31 cellular contexts compared by ENCODE assay signal in genomic region chr4:83153312-83153915, GRCh38. TPM values are rescaled to one million over a fixed set of nuclear protein-coding genes. Genes with fewer than 3 reads are reported as not detected.
DNase-seq lines count a peak whose midpoint lies in the region; ATAC-seq, FAIRE-seq and TF ChIP-seq lines count a peak whose summit lies in the region.
"Had no signal": no experiment of that assay in that cellular context is flagged by ENCODE, and none has a peak within 500 bp of the region (broad histone marks: within the 10 kb centered on the region; RNA-seq: fewer than 3 reads in every experiment).

No MANE protein-coding gene starts in this region.

- TF ChIP-seq CTCF in Panc1 (IDR thresholded peaks at IDR 0.05) (no peak), HepG2 (CRISPR knock-in tag; IDR thresholded peaks at IDR 0.05) (no peak), mesothelial cell of epicardium (IDR thresholded peaks at IDR 0.05; ENCODE audit: unreplicated experiment) (no peak), MCF 10A (IDR thresholded peaks at IDR 0.05; ENCODE audit: unreplicated experiment) (no peak)

- no peaks in the 10 kb centered on the region for H3K36me3 Mint-ChIP-seq in stimulated activated naive CD8-positive, alpha-beta T cell treated with anti-CD3 and anti-CD28 coated beads, Interleukin-15, Interleukin-2, amounts not matched to agents 100 ng/mL and 50 ng/mL, for 24 hours (ENCODE audit: low read depth)
- H3K36me3 Mint-ChIP-seq in mesothelial cell of epicardium (no peaks in the 10 kb centered on the region), MCF 10A (ENCODE audit: insufficient read depth, unreplicated experiment) (no peaks in the 10 kb centered on the region)
- H3K36me3 Mint-ChIP-seq: IgD-negative memory B cell had no signal

- POLR2A ChIA-PET in Panc1 (lab: Charles Lee) = no interaction called here
- POLR2A ChIA-PET in HepG2 (lab: Yijun Ruan, JAX) = no interaction called here
- POLR2A ChIA-PET in MCF 10A (lab: Yijun Ruan, JAX) = no interaction called here

- H3K27me3 ChIP-seq in Panc1 (ENCODE audit: control insufficient read depth, insufficient read depth, low read length) (no peaks in the 10 kb centered on the region), HepG2 (ENCODE audit: control insufficient read depth in 1 of 2, insufficient read depth in 2 of 2, low read length in 2 of 2) (no peaks in the 10 kb centered on the region; a peak in 1 of 5 replicates), aorta (ENCODE audit: control insufficient read depth in 1 of 2, insufficient read depth in 2 of 2, low read length in 1 of 2) (no peaks in the 10 kb centered on the region)
- H3K27me3 ChIP-seq: testis, uterus had no signal

- no peak for TF ChIP-seq EP300 in HepG2 (IDR thresholded peaks at IDR 0.05; ENCODE audit: low read depth in 2 of 2, low read length in 2 of 2)
- TF ChIP-seq EP300 in HepG2 (CRISPR knock-in tag; IDR thresholded peaks at IDR 0.05; ENCODE audit: borderline replicate concordance) = no peak

- H3K4me3 ChIP-seq in Panc1 (ENCODE audit: low read depth in 2 of 2, low read length in 2 of 2) (no peak overlapping the region), HepG2 (replicated peaks in 1 of 3; ENCODE audit: insufficient read depth in 1 of 3, low read depth in 2 of 3, low read length in 3 of 3) (no peak overlapping the region), aorta (ENCODE audit: low read length in 2 of 2) (no peak overlapping the region)
- H3K4me3 ChIP-seq: lung, testis, uterus had no signal

- H3K27me3 Mint-ChIP-seq in stimulated activated naive CD8-positive, alpha-beta T cell treated with anti-CD3 and anti-CD28 coated beads, Interleukin-15, Interleukin-2, amounts not matched to agents 100 ng/mL and 50 ng/mL, for 24 hours = no peaks in the 10 kb centered on the region
- no peaks in the 10 kb centered on the region for H3K27me3 Mint-ChIP-seq in stimulated activated naive CD8-positive, alpha-beta T cell treated with anti-CD3 and anti-CD28 coated beads, Interleukin-15, amount 100 ng/mL, for 72 hours
- no peaks in the 10 kb centered on the region for H3K27me3 Mint-ChIP-seq in mesothelial cell of epicardium (ENCODE audit: low read depth)
- no peaks in the 10 kb centered on the region for H3K27me3 Mint-ChIP-seq in MCF 10A (ENCODE audit: insufficient read depth, unreplicated experiment)
- H3K27me3 Mint-ChIP-seq: activated CD8-positive, alpha-beta T cell treated with anti-CD3 and anti-CD28 coated beads for 36 hours had no signal

- BruUV-seq in Panc1 (replicated peaks; lab: Mats Ljungman, UMichigan) (no TSS peak), HepG2 (replicated peaks; lab: Mats Ljungman, UMichigan) (no TSS peak), MCF 10A (replicated peaks; lab: Mats Ljungman, UMichigan) (no TSS peak)

- H3K9me3 ChIP-seq in Panc1 (ENCODE audit: control insufficient read depth, insufficient read depth, low read depth, low read length) = 0 out of 2 replicates have a peak, but pooled peaks cover 4% of the 10 kb centered on the region
- peaks cover 9% of the 10 kb centered on the region; the same call in 1 of the 2 replicates for H3K9me3 ChIP-seq in HepG2 (ENCODE audit: low read length)
- H3K9me3 ChIP-seq in aorta (ENCODE audit: control insufficient read depth, low read length) = peaks cover 2% of the 10 kb centered on the region
- H3K9me3 ChIP-seq: testis, uterus had no signal

- no peak for ATAC-seq in stimulated activated naive CD8-positive, alpha-beta T cell treated with anti-CD3 and anti-CD28 coated beads, Interleukin-15, amount 100 ng/mL, for 72 hours
- ATAC-seq in Panc1 (no peak), HepG2 (no peak), aorta (ENCODE audit: low FRiP score) (no peak)
- ATAC-seq: activated CD8-positive, alpha-beta T cell treated with anti-CD3 and anti-CD28 coated beads for 36 hours; activated naive CD4-positive, alpha-beta T cell treated with anti-CD3 and anti-CD28 coated beads, Interleukin-2, amount 50 U/mL, for 72 hours; activated T-helper 17 cell treated with anti-CD3 and anti-CD28 coated beads, Interleukin-2, amount 50 U/mL, for 72 hours had no signal

- no peak for TF ChIP-seq RAD21 in HepG2 (CRISPR knock-in tag; IDR thresholded peaks at IDR 0.05)

- H3K4me2 ChIP-seq in HepG2 (ENCODE audit: low read depth, low read length) = no peak overlapping the region

- intact Hi-C loops in Panc1 (cut with micrococcal nuclease; ENCODE audit: unreplicated experiment) (no loop called here), HepG2 (cut with micrococcal nuclease; ENCODE audit: unreplicated experiment) (no loop called here), aorta (cut with DNase I) (no loop called here), MCF 10A (cut with micrococcal nuclease) (no loop called here)

- CTCF ChIA-PET in Panc1 (lab: Charles Lee) (no interaction called here), HepG2 (lab: Yijun Ruan, JAX; ENCODE audit: low intra/inter-chr PET ratio, low total read pairs) (no interaction called here), MCF 10A (lab: Yijun Ruan, JAX) (interaction anchor here (0.6 to 0.8 kb wide), 2 partner anchors 10 to 79 kb away, joined by 3 to 4 read pairs; no protein-coding TSS in a partner anchor)

- H3K9ac ChIP-seq in HepG2 (ENCODE audit: insufficient read depth, low read depth, low read length) = no peak overlapping the region

- H3K4me1 ChIP-seq in Panc1 (ENCODE audit: control insufficient read depth, insufficient read depth, low read length) (peaks cover 16% of the 10 kb centered on the region), HepG2 (ENCODE audit: insufficient read depth, low read length) (peaks cover 32% of the 10 kb centered on the region), aorta (ENCODE audit: control insufficient read depth in 1 of 2, insufficient read depth in 2 of 2, low read length in 2 of 2) (no peaks in the 10 kb centered on the region)
- H3K4me1 ChIP-seq: testis, uterus had no signal

- in situ Hi-C loops in Panc1 (cut with HindIII; ENCODE audit: low pct_unique_long_range_greater_than_20kb, low sequenced_read_pairs) (no loop called here), HepG2 (cut with HindIII; ENCODE audit: extremely low pct_ligation_motif_present, low pct_unique_long_range_greater_than_20kb) (no loop called here)

- DNase-seq in stimulated activated naive CD8-positive, alpha-beta T cell treated with anti-CD3 and anti-CD28 coated beads, Interleukin-15, amount 100 ng/mL, for 72 hours = no peak
- DNase-seq in Panc1 (ENCODE audit: low read depth, low spot score) (no peak), HepG2 (ENCODE audit: low spot score) (no peak), mesothelial cell of epicardium (ENCODE audit: low spot score in 2 of 2, unreplicated experiment in 2 of 2) (no peak), aorta (no peak), NOMO-1 treated with dmso at 0.1 percent for 144 hours (lab: John Stamatoyannopoulos, UW; ENCODE audit: unreplicated experiment) (no peak), MCF 10A (ENCODE audit: unreplicated experiment) (no peak)
- DNase-seq: activated CD8-positive, alpha-beta T cell treated with anti-CD3 and anti-CD28 coated beads for 36 hours; anterior cingulate cortex; effector CD8-positive, alpha-beta T cell; EL; HCEC 1CT; hypothalamus; NCI-H1092 treated with DMSO at 0.1 percent for 48 hours; NCI-H2029 treated with DMSO at 0.1 percent for 48 hours; NCI-H526; nephron progenitor cell; NK-92 treated with Interleukin-12 subunit alpha and Interleukin-12 subunit beta, amount 100 ng/mL, for 24 hours; SHP77; stimulated activated naive CD4-positive, alpha-beta T cell treated with Interleukin-2 at 50 U/mL for 16 hours; testis; uterus had no signal

- H3K36me3 ChIP-seq in Panc1 (ENCODE audit: control insufficient read depth, insufficient read depth, low read length) = no peaks in the 10 kb centered on the region
- no peaks in the 10 kb centered on the region for H3K36me3 ChIP-seq in HepG2 (replicated peaks in 1 of 2; ENCODE audit: control insufficient read depth in 1 of 2, insufficient read depth in 2 of 2, low read length in 2 of 2)
- no peaks in the 10 kb centered on the region for H3K36me3 ChIP-seq in aorta (ENCODE audit: control insufficient read depth in 1 of 2, insufficient read depth in 2 of 2, low read length in 1 of 2)
- H3K36me3 ChIP-seq: uterus had no signal

- no peak for TF ChIP-seq POLR2A in HepG2 (IDR thresholded peaks at IDR 0.05; ENCODE audit: insufficient read depth in 1 of 2, low read depth in 2 of 2, low read length in 2 of 2)

- H3K79me2 ChIP-seq in HepG2 (ENCODE audit: insufficient read depth, low read length) = no peaks in the 10 kb centered on the region

- peak overlapping the region; percentile 47 for H3K27ac Mint-ChIP-seq in stimulated activated naive CD8-positive, alpha-beta T cell treated with anti-CD3 and anti-CD28 coated beads, Interleukin-15, Interleukin-2, amounts not matched to agents 100 ng/mL and 50 ng/mL, for 24 hours
- H3K27ac Mint-ChIP-seq in stimulated activated naive CD8-positive, alpha-beta T cell treated with anti-CD3 and anti-CD28 coated beads, Interleukin-15, amount 100 ng/mL, for 72 hours = peak overlapping the region in 1 of 2 donors; percentile 35
- H3K27ac Mint-ChIP-seq in mesothelial cell of epicardium = no peak overlapping the region
- no peak overlapping the region for H3K27ac Mint-ChIP-seq in MCF 10A (ENCODE audit: low read depth, unreplicated experiment)
- H3K27ac Mint-ChIP-seq: activated CD8-positive, alpha-beta T cell treated with anti-CD3 and anti-CD28 coated beads for 36 hours; activated T-helper 17 cell treated with anti-CD3 and anti-CD28 coated beads, Interleukin-2, amount 50 U/mL, for 72 hours; nephron progenitor cell had no signal

- 58% methylated on average over 5 of the region's 5 CpGs for WGBS in HepG2 (ENCODE audit: low lambda C conversion rate)
- 73 to 78% methylated on average over 5 of the region's 5 CpGs for WGBS in aorta, 2 donors

- peak overlapping the region; percentile 14 for H3K4me3 Mint-ChIP-seq in stimulated activated naive CD8-positive, alpha-beta T cell treated with anti-CD3 and anti-CD28 coated beads, Interleukin-15, Interleukin-2, amounts not matched to agents 100 ng/mL and 50 ng/mL, for 24 hours
- no peak overlapping the region for H3K4me3 Mint-ChIP-seq in stimulated activated naive CD8-positive, alpha-beta T cell treated with anti-CD3 and anti-CD28 coated beads, Interleukin-15, amount 100 ng/mL, for 72 hours
- H3K4me3 Mint-ChIP-seq in mesothelial cell of epicardium = no peak overlapping the region
- no peak overlapping the region for H3K4me3 Mint-ChIP-seq in MCF 10A (ENCODE audit: unreplicated experiment)
- H3K4me3 Mint-ChIP-seq: activated CD8-positive, alpha-beta T cell treated with anti-CD3 and anti-CD28 coated beads for 36 hours; activated T-helper 17 cell treated with anti-CD3 and anti-CD28 coated beads, Interleukin-2, amount 50 U/mL, for 72 hours; nephron progenitor cell had no signal

- peaks cover 44% of the 10 kb centered on the region for H3K4me1 Mint-ChIP-seq in stimulated activated naive CD8-positive, alpha-beta T cell treated with anti-CD3 and anti-CD28 coated beads, Interleukin-15, Interleukin-2, amounts not matched to agents 100 ng/mL and 50 ng/mL, for 24 hours (ENCODE audit: low read depth)
- peaks cover 40% of the 10 kb centered on the region for H3K4me1 Mint-ChIP-seq in stimulated activated naive CD8-positive, alpha-beta T cell treated with anti-CD3 and anti-CD28 coated beads, Interleukin-15, amount 100 ng/mL, for 72 hours
- H3K4me1 Mint-ChIP-seq in mesothelial cell of epicardium = peaks cover 3% of the 10 kb centered on the region
- peaks cover 10% of the 10 kb centered on the region for H3K4me1 Mint-ChIP-seq in MCF 10A (ENCODE audit: insufficient read depth, unreplicated experiment)
- H3K4me1 Mint-ChIP-seq: nephron progenitor cell had no signal

- H3K9me3 Mint-ChIP-seq in stimulated activated naive CD8-positive, alpha-beta T cell treated with anti-CD3 and anti-CD28 coated beads, Interleukin-15, Interleukin-2, amounts not matched to agents 100 ng/mL and 50 ng/mL, for 24 hours = peaks cover 9% of the 10 kb centered on the region
- H3K9me3 Mint-ChIP-seq in stimulated activated naive CD8-positive, alpha-beta T cell treated with anti-CD3 and anti-CD28 coated beads, Interleukin-15, amount 100 ng/mL, for 72 hours = peaks cover 5 to 15% of the 10 kb centered on the region in 2 donors
- H3K9me3 Mint-ChIP-seq in mesothelial cell of epicardium = peaks cover 21% of the 10 kb centered on the region
- no peaks in the 10 kb centered on the region for H3K9me3 Mint-ChIP-seq in MCF 10A (ENCODE audit: unreplicated experiment)

- peak overlapping the region; percentile 87 for H3K27ac ChIP-seq in Panc1 (ENCODE audit: low read length)
- no peak overlapping the region for H3K27ac ChIP-seq in HepG2 (ENCODE audit: extremely low read length, insufficient read depth, low read length)
- H3K27ac ChIP-seq in aorta (ENCODE audit: low read depth in 1 of 2, low read length in 2 of 2) = no peak overlapping the region
- H3K27ac ChIP-seq: epithelial cell of prostate, testis, uterus had no signal

- FAIRE-seq in HepG2 (lab: Jason Lieb, UNC) = no peak
- FAIRE-seq: A204.1, bronchial epithelial cell had no signal

- H4K20me1 ChIP-seq in HepG2 (ENCODE audit: insufficient read depth, low read length) = no peaks in the 10 kb centered on the region

- H2AFZ ChIP-seq in HepG2 (ENCODE audit: low read length) = no peak overlapping the region

RNA-seq across cellular contexts. Expression of gene PLAC8, which starts 38.9 kb away (rescaled TPM):
- 154 TPM for total RNA-seq in Panc1 (2021; ENCODE audit: unreplicated experiment)
- polyA plus RNA-seq in Panc1 (2012; ENCODE audit: insufficient read length) = 87.6 TPM
- 3.0 and 4.1 TPM in 2 replicates for total RNA-seq in HepG2 (2016; rRNA removed; fragmentation: Illumina TruSeq; extraction: Trizol)
- 0.26 TPM in 1 of 2 replicates, not detected in the other for total RNA-seq in HepG2 (2016; cell fraction: cytosol; rRNA removed; fragmentation: Illumina TruSeq; extraction: Trizol; ENCODE audit: low read depth)
- 4.4 and 5.4 TPM in 2 replicates for total RNA-seq in HepG2 (2016; cell fraction: insoluble cytoplasmic fraction; rRNA removed; fragmentation: Illumina TruSeq; extraction: Trizol)
- total RNA-seq in HepG2 (2016; cell fraction: membrane; rRNA removed; fragmentation: Illumina TruSeq; extraction: Trizol) = 0.41 and 1.4 TPM in 2 replicates
- total RNA-seq in HepG2 (2016; cell fraction: nucleus; rRNA removed; fragmentation: Illumina TruSeq; extraction: Trizol) = 0.62 and 2.0 TPM in 2 replicates
- 114 and 174 TPM in 2 replicates for polyA plus RNA-seq in HepG2 (2011; rRNA removed)
- 89.3 and 91.5 TPM in 2 replicates for polyA plus RNA-seq in HepG2 (2011; cell fraction: cytosol; rRNA removed)
- polyA plus RNA-seq in HepG2 (2011; cell fraction: nucleus; rRNA removed) = 32.8 and 35.4 TPM in 2 replicates
- polyA plus RNA-seq in HepG2 (2012) = 48.6 and 109 TPM in 2 replicates
- 0.60 and 0.87 TPM in 2 replicates for polyA plus RNA-seq in HepG2 (2016; cell fraction: cytosol; fragmentation: Illumina TruSeq; extraction: Trizol; ENCODE audit: low read depth)
- 2.7 and 7.6 TPM in 2 replicates for polyA plus RNA-seq in HepG2 (2016; cell fraction: insoluble cytoplasmic fraction; fragmentation: Illumina TruSeq; extraction: Trizol; ENCODE audit: low read depth)
- polyA plus RNA-seq in HepG2 (2016; cell fraction: membrane; fragmentation: Illumina TruSeq; extraction: Trizol; ENCODE audit: low read depth) = 1.3 and 1.9 TPM in 2 replicates
- 2.5 and 2.6 TPM in 2 replicates for polyA plus RNA-seq in HepG2 (2016; cell fraction: nucleus; fragmentation: Illumina TruSeq; extraction: Trizol; ENCODE audit: insufficient read depth, low read depth)
- polyA minus RNA-seq in HepG2 (2011; rRNA and poly(A)+ RNA removed; ENCODE audit: low replicate concordance) = 14.2 and 63.9 TPM in 2 replicates
- 51.4 and 53.3 TPM in 2 replicates for polyA minus RNA-seq in HepG2 (2011; cell fraction: cytosol; rRNA and poly(A)+ RNA removed)
- 30.3 and 46.6 TPM in 2 replicates for polyA minus RNA-seq in HepG2 (2011; cell fraction: nucleus; rRNA and poly(A)+ RNA removed)
- 0.50 to 1.6 TPM (median 1.2 TPM) in 3 replicates for total RNA-seq in mesothelial cell of epicardium
- total RNA-seq in aorta = 1 to 10 TPM; 3.5 to 4.2 TPM
- polyA plus RNA-seq in aorta = 10 to 100 TPM in 1 of 2 donors, 1 to 10 TPM in 1; 3.2 to 48.1 TPM
- 2.0 and 3.3 TPM in 2 replicates for total RNA-seq in MCF 10A (2022)
- total RNA-seq: osteocyte had no signal

Comparison
In these comparisons a context has a peak if more than half of its experiments do, and no peak if none do; other contexts are left out.
1. RNA of gene PLAC8, which starts 38.9 kb away (total RNA-seq): 154 TPM in Panc1 (single experiment); 3.5 to 4.2 TPM in aorta, 2.0 to 3.3 TPM in MCF 10A, 0.26 to 5.4 TPM in HepG2 and 0.50 to 1.6 TPM in mesothelial cell of epicardium; every median in the first group is over 10 times any median in the second.